ENCODE assay signal across 8 cellular contexts in genomic region chrX:9466115-9466495, GRCh38. TPM values are rescaled to one million over a fixed set of nuclear protein-coding genes. Genes with fewer than 3 reads are reported as not detected.
A peak's percentile ranks its signal among the peaks of the same experiment; 100 is the strongest.
DNase-seq lines count a peak whose midpoint lies in the region; ATAC-seq and TF ChIP-seq lines count a peak whose summit lies in the region.

No MANE protein-coding gene starts in this region.

- H3K9me3 ChIP-seq in neuron (ENCODE audit: low read length) = no peaks in the 10 kb centered on the region

- peak; percentile 10 for ATAC-seq in HG03354 (IDR thresholded peaks at IDR 0.05; ENCODE audit: poor library complexity, severe bottlenecking, unreplicated experiment)

- TF ChIP-seq CTCF in fibroblast of villous mesenchyme (IDR thresholded peaks at IDR 0.05; ENCODE audit: insufficient read depth, low read depth, low read length) = no peak

- no peak overlapping the region for H3K27ac Mint-ChIP-seq in activated CD4-positive, alpha-beta memory T cell treated with anti-CD3 and anti-CD28 coated beads, Interleukin-2, amount 10 ng/mL, durations not matched to agents 7 days and 5 days

- peaks cover 20% of the 10 kb centered on the region for H3K36me3 Mint-ChIP-seq in activated CD4-positive, alpha-beta memory T cell treated with anti-CD3 and anti-CD28 coated beads, Interleukin-2, amount 10 ng/mL, durations not matched to agents 7 days and 5 days (ENCODE audit: low read depth)

- H3K9me3 Mint-ChIP-seq in activated CD4-positive, alpha-beta memory T cell treated with anti-CD3 and anti-CD28 coated beads, Interleukin-2, amount 10 ng/mL, durations not matched to agents 7 days and 5 days = no peaks in the 10 kb centered on the region

- no peaks in the 10 kb centered on the region for H3K36me3 ChIP-seq in neuron (ENCODE audit: insufficient read depth, low read length)

- no peaks in the 10 kb centered on the region for H3K27me3 Mint-ChIP-seq in activated CD4-positive, alpha-beta memory T cell treated with anti-CD3 and anti-CD28 coated beads, Interleukin-2, amount 10 ng/mL, durations not matched to agents 7 days and 5 days

- DNase-seq in D341Med (ENCODE audit: low spot score) (peak; percentile 41), fibroblast of villous mesenchyme (ENCODE audit: low read depth) (peak; percentile 47), putamen (ENCODE audit: low spot score) (no peak), epidermal melanocyte (ENCODE audit: insufficient read length, low spot score) (no peak), cortex of kidney (lab: John Stamatoyannopoulos, UW) (no peak)
- DNase-seq in activated CD4-positive, alpha-beta memory T cell treated with anti-CD3 and anti-CD28 coated beads, Interleukin-2, amount 10 ng/mL, durations not matched to agents 7 days and 5 days = peak; percentile 17

- H3K4me3 Mint-ChIP-seq in activated CD4-positive, alpha-beta memory T cell treated with anti-CD3 and anti-CD28 coated beads, Interleukin-2, amount 10 ng/mL, durations not matched to agents 7 days and 5 days = peak overlapping the region; percentile 74

- no peaks in the 10 kb centered on the region for H3K27me3 ChIP-seq in neuron (ENCODE audit: insufficient read depth, low read length)

- POLR2A ChIA-PET in activated CD4-positive, alpha-beta memory T cell treated with anti-CD3 and anti-CD28 coated beads, Interleukin-2, amount 10 ng/mL, durations not matched to agents 7 days and 5 days (lab: Charles Lee) = no interaction called here

- peak overlapping the region; percentile 70 for H3K4me3 ChIP-seq in fibroblast of villous mesenchyme (ENCODE audit: low read depth, low read length)
- peak overlapping the region; percentile 53 for H3K4me3 ChIP-seq in neuron (ENCODE audit: low read length)

- H2AFZ ChIP-seq in neuron (ENCODE audit: low read depth, low read length) = no peak overlapping the region

- peaks cover 12% of the 10 kb centered on the region for H3K4me1 ChIP-seq in neuron (ENCODE audit: insufficient read depth, low read length)

- CTCF ChIA-PET in activated CD4-positive, alpha-beta memory T cell treated with anti-CD3 and anti-CD28 coated beads, Interleukin-2, amount 10 ng/mL, durations not matched to agents 7 days and 5 days (lab: Charles Lee) = no interaction called here

- peaks cover 49% of the 10 kb centered on the region for H3K4me1 Mint-ChIP-seq in activated CD4-positive, alpha-beta memory T cell treated with anti-CD3 and anti-CD28 coated beads, Interleukin-2, amount 10 ng/mL, durations not matched to agents 7 days and 5 days

RNA-seq across cellular contexts. Expression of gene TBL1X, which starts 1.2 kb away (rescaled TPM):
- total RNA-seq in activated CD4-positive, alpha-beta memory T cell treated with anti-CD3 and anti-CD28 coated beads, Interleukin-2, amount 10 ng/mL, durations not matched to agents 7 days and 5 days = 10 to 100 TPM; 39.5 to 44.0 TPM
- total RNA-seq in fibroblast of villous mesenchyme = 28.0 and 30.7 TPM in 2 replicates

Comparison
In these comparisons a context has a peak if more than half of its experiments do, and no peak if none do; other contexts are left out.
1. DNase-seq: peak in D341Med (single experiment), activated CD4-positive, alpha-beta memory T cell treated with anti-CD3 and anti-CD28 coated beads, Interleukin-2, amount 10 ng/mL, durations not matched to agents 7 days and 5 days (single experiment) and fibroblast of villous mesenchyme (single experiment); none in putamen (single experiment), epidermal melanocyte (single experiment) and cortex of kidney (single experiment).